8 cellular contexts compared by ENCODE assay signal in the genomic region with DNA sequence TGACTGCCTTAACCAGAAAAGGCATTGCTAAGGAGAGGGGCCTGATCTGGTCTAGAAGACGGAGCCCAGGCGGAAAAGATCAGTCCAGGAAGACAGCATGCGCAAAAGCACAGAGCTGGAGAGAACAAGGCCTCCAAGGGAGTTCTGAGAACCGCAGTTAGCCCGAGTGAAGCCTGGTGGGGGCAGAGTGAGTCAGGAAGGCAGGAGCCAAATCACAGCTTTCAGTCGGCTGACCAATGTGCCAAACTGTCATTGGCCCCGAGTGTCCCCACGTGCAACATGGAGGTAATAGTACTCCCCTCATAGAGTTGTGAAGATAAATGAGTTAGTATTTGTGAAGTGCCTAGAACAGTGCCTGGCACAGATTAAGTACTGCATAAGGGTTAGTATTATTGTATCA. TPM values are rescaled to one million over a fixed set of nuclear protein-coding genes. Genes with fewer than 3 reads are reported as not detected.
DNase-seq lines count a peak whose midpoint lies in the region; ATAC-seq lines count a peak whose summit lies in the region.

No MANE protein-coding gene starts in this region.

- peak overlapping the region; percentile 84 for H3K4me3 Mint-ChIP-seq in activated naive CD8-positive, alpha-beta T cell
- H3K4me3 Mint-ChIP-seq in activated naive CD8-positive, alpha-beta T cell treated with anti-CD3 and anti-CD28 coated beads for 36 hours, result no peak overlapping the region

- no peaks in the 10 kb centered on the region for H3K9me3 Mint-ChIP-seq in activated naive CD8-positive, alpha-beta T cell (ENCODE audit: low read depth)
- no peaks in the 10 kb centered on the region for H3K9me3 Mint-ChIP-seq in activated naive CD8-positive, alpha-beta T cell treated with anti-CD3 and anti-CD28 coated beads for 36 hours

- no peaks in the 10 kb centered on the region for H3K27me3 ChIP-seq in endocrine pancreas (ENCODE audit: control insufficient read depth, insufficient read depth, low read length)
- H3K27me3 ChIP-seq in mucosa of rectum (ENCODE audit: control insufficient read depth in 2 of 2, insufficient read depth in 2 of 2, low read length in 2 of 2), result no peaks in the 10 kb centered on the region

- peak overlapping the region; percentile 35 for H3K9ac ChIP-seq in endocrine pancreas (ENCODE audit: control insufficient read depth, insufficient read depth, low read length)
- peak overlapping the region in 1 of 2 donors; percentile 21 for H3K9ac ChIP-seq in mucosa of rectum (ENCODE audit: low read depth in 1 of 2, low read length in 2 of 2)

- ATAC-seq in GM19035 (IDR thresholded peaks at IDR 0.05; ENCODE audit: unreplicated experiment), result no peak

- no peak for DNase-seq in activated naive CD8-positive, alpha-beta T cell treated with anti-CD3 and anti-CD28 coated beads for 36 hours
- DNase-seq in KG1 (lab: John Stamatoyannopoulos, UW), result no peak
- DNase-seq in middle frontal gyrus (ENCODE audit: extremely low spot score, low spot score), result no peak

- no peaks in the 10 kb centered on the region for H3K9me3 ChIP-seq in endocrine pancreas (ENCODE audit: control insufficient read depth, low read length)
- H3K9me3 ChIP-seq in mucosa of rectum (ENCODE audit: control insufficient read depth in 2 of 2, low read length in 2 of 2), result no peaks in the 10 kb centered on the region

- H3K36me3 Mint-ChIP-seq in activated naive CD8-positive, alpha-beta T cell, result no peaks in the 10 kb centered on the region
- no peaks in the 10 kb centered on the region for H3K36me3 Mint-ChIP-seq in activated naive CD8-positive, alpha-beta T cell treated with anti-CD3 and anti-CD28 coated beads for 36 hours

- peaks cover 13% of the 10 kb centered on the region for H3K4me1 ChIP-seq in endocrine pancreas (ENCODE audit: control insufficient read depth, insufficient read depth, low read length)
- H3K4me1 ChIP-seq in mucosa of rectum (ENCODE audit: control insufficient read depth in 2 of 2, insufficient read depth in 2 of 2, low read length in 2 of 2), result peaks cover 5 to 9% of the 10 kb centered on the region in 2 donors
- H3K4me1 ChIP-seq in urinary bladder (ENCODE audit: insufficient read depth), result no peaks in the 10 kb centered on the region

- 37% methylated on average over 8 of the region's 8 CpGs for WGBS in urinary bladder

- H3K36me3 ChIP-seq in endocrine pancreas (ENCODE audit: control insufficient read depth, insufficient read depth, low read length) (no peaks in the 10 kb centered on the region), mucosa of rectum (ENCODE audit: control insufficient read depth in 2 of 2, insufficient read depth in 2 of 2, low read length in 2 of 2) (no peaks in the 10 kb centered on the region), urinary bladder (ENCODE audit: insufficient read depth) (no peaks in the 10 kb centered on the region)

- H3K27ac Mint-ChIP-seq in activated naive CD8-positive, alpha-beta T cell, result no peak overlapping the region
- no peak overlapping the region for H3K27ac Mint-ChIP-seq in activated naive CD8-positive, alpha-beta T cell treated with anti-CD3 and anti-CD28 coated beads for 36 hours

- H3K4me3 ChIP-seq in endocrine pancreas (ENCODE audit: control insufficient read depth, insufficient read depth, low read length) (peak overlapping the region; percentile 65), mucosa of rectum (ENCODE audit: low read length in 2 of 2) (peak overlapping the region in 1 of 2 donors; percentile 72), urinary bladder (ENCODE audit: low read depth, low read length) (no peak overlapping the region)

- H3K27ac ChIP-seq in mucosa of rectum (ENCODE audit: low read depth in 2 of 2, low read length in 2 of 2) (peak overlapping the region; percentile 57 to 82), urinary bladder (ENCODE audit: low read depth) (peak overlapping the region; percentile 28)

- no peaks in the 10 kb centered on the region for H3K27me3 Mint-ChIP-seq in activated naive CD8-positive, alpha-beta T cell
- peaks cover 9% of the 10 kb centered on the region for H3K27me3 Mint-ChIP-seq in activated naive CD8-positive, alpha-beta T cell treated with anti-CD3 and anti-CD28 coated beads for 36 hours

- peaks cover 36% of the 10 kb centered on the region for H3K4me1 Mint-ChIP-seq in activated naive CD8-positive, alpha-beta T cell (ENCODE audit: low read depth)
- peaks cover 23% of the 10 kb centered on the region for H3K4me1 Mint-ChIP-seq in activated naive CD8-positive, alpha-beta T cell treated with anti-CD3 and anti-CD28 coated beads for 36 hours

RNA-seq across cellular contexts. Expression of a gene that starts 1.2 kb away (rescaled TPM):
- total RNA-seq in activated naive CD8-positive, alpha-beta T cell treated with anti-CD3 and anti-CD28 coated beads for 36 hours, result under 1 TPM; 0.16 to 0.26 TPM
- total RNA-seq in urinary bladder, result 55.4 TPM
- 51.1 TPM for polyA plus RNA-seq in urinary bladder

Comparison
In these comparisons a context has a peak if more than half of its experiments do, and no peak if none do; other contexts are left out.
1. RNA of a gene that starts 1.2 kb away (total RNA-seq): 55.4 TPM in urinary bladder (single experiment); 0.16 to 0.26 TPM in activated naive CD8-positive, alpha-beta T cell treated with anti-CD3 and anti-CD28 coated beads for 36 hours; every median in the first group is over 10 times any median in the second.